In genomic region chr10:72049969-72050781, GRCh38 we compare ENCODE assay signal across 24 cellular contexts. TPM values are rescaled to one million over a fixed set of nuclear protein-coding genes. Genes with fewer than 3 reads are reported as not detected.
DNase-seq lines count a peak whose midpoint lies in the region; ATAC-seq and TF ChIP-seq lines count a peak whose summit lies in the region.
"Had no signal": no experiment of that assay in that cellular context is flagged by ENCODE, and none has a peak within 500 bp of the region (broad histone marks: within the 10 kb centered on the region; RNA-seq: fewer than 3 reads in every experiment).

No MANE protein-coding gene starts in this region.

- no peak for TF ChIP-seq CTCF in upper lobe of left lung (IDR thresholded peaks at IDR 0.05)

- H3K27ac Mint-ChIP-seq in T-helper 17 cell, result peak overlapping the region; percentile 21
- H3K27ac Mint-ChIP-seq: activated naive CD8-positive, alpha-beta T cell treated with anti-CD3 and anti-CD28 coated beads, Interleukin-2, amount 10 ng/mL, durations not matched to agents 7 days and 5 days; activated T-helper 2 cell treated with anti-CD3 and anti-CD28 coated beads, Interferon-gamma antibody, Interleukin-2, Interleukin-4, amounts not matched to agents 10 μg/mL and 5 μg/mL and 100 μg/mL, durations not matched to agents 14 hours and 24 hours and 36 hours; effector memory CD8-positive, alpha-beta T cell had no signal

- H3K27me3 Mint-ChIP-seq in T-helper 17 cell, result no peaks in the 10 kb centered on the region
- H3K27me3 Mint-ChIP-seq: activated naive CD8-positive, alpha-beta T cell treated with anti-CD3 and anti-CD28 coated beads, Interleukin-2, amount 10 ng/mL, durations not matched to agents 7 days and 5 days; effector memory CD8-positive, alpha-beta T cell had no signal

- no peak overlapping the region for H3K4me3 Mint-ChIP-seq in T-helper 17 cell
- H3K4me3 Mint-ChIP-seq: activated naive CD8-positive, alpha-beta T cell treated with anti-CD3 and anti-CD28 coated beads, Interleukin-2, amount 10 ng/mL, durations not matched to agents 7 days and 5 days; effector memory CD8-positive, alpha-beta T cell had no signal

- no peak for TF ChIP-seq RAD21 in Ishikawa (IDR thresholded peaks at IDR 0.05; ENCODE audit: low read depth)

- H3K36me3 ChIP-seq in upper lobe of left lung, result no peaks in the 10 kb centered on the region
- H3K36me3 ChIP-seq: esophagus muscularis mucosa, gastrocnemius medialis, upper lobe of right lung had no signal

- TF ChIP-seq POLR2A in upper lobe of left lung (IDR thresholded peaks at IDR 0.05), result no peak

- H3K27me3 ChIP-seq in upper lobe of left lung, result no peaks in the 10 kb centered on the region
- H3K27me3 ChIP-seq: body of pancreas, esophagus muscularis mucosa, gastrocnemius medialis, upper lobe of right lung had no signal

- H3K36me3 Mint-ChIP-seq in T-helper 17 cell (ENCODE audit: low read depth), result no peaks in the 10 kb centered on the region

- peaks cover 9% of the 10 kb centered on the region for H3K4me1 Mint-ChIP-seq in T-helper 17 cell

- peak; percentile 10 for DNase-seq in NCI-H748 (lab: John Stamatoyannopoulos, UW; ENCODE audit: unreplicated experiment)
- DNase-seq in NCI-H748 treated with DMSO at 0.1 percent for 48 hours (lab: John Stamatoyannopoulos, UW), result no peak
- DNase-seq in T-helper 17 cell, result no peak
- DNase-seq in iris pigment epithelial cell (ENCODE audit: low read depth), result peak; percentile 56
- DNase-seq in stimulated activated CD4-positive, alpha-beta T cell treated with anti-CD3 and anti-CD28 coated beads, Interleukin-4, amount 100 ng/mL, for 1 hour, result no peak
- no peak for DNase-seq in upper lobe of left lung
- DNase-seq: 8988T; activated CD8-positive, alpha-beta memory T cell treated with anti-CD3 and anti-CD28 coated beads, Interleukin-2, amount 50 U/mL, for 4 hours; activated naive CD8-positive, alpha-beta T cell treated with anti-CD3 and anti-CD28 coated beads, Interleukin-2, amount 10 ng/mL, durations not matched to agents 7 days and 5 days; body of pancreas; COR-L47; effector memory CD8-positive, alpha-beta T cell; gastrocnemius medialis; mesenchymal stem cell; NCI-H187; NCI-H226; RPMI8226; stimulated activated CD4-positive, alpha-beta T cell treated with anti-CD3 and anti-CD28 coated beads, Interleukin-4, amount 100 ng/mL, for 4 hours; upper lobe of right lung had no signal

- no peak for ATAC-seq in T-helper 17 cell
- ATAC-seq in HG02973 (IDR thresholded peaks at IDR 0.05; ENCODE audit: unreplicated experiment), result no peak
- no peak for ATAC-seq in upper lobe of left lung (ENCODE audit: low FRiP score in 2 of 2)
- ATAC-seq: body of pancreas; effector memory CD8-positive, alpha-beta T cell; gastrocnemius medialis; upper lobe of right lung had no signal

- peaks cover 0 to 2% (median 0%) of the 10 kb centered on the region in 4 donors for H3K4me1 ChIP-seq in upper lobe of left lung
- H3K4me1 ChIP-seq: body of pancreas, esophagus muscularis mucosa, gastrocnemius medialis, upper lobe of right lung had no signal

- no peaks in the 10 kb centered on the region for H3K9me3 ChIP-seq in T-helper 17 cell (ENCODE audit: control insufficient read depth, low read length, poor library complexity, severe bottlenecking)
- no peaks in the 10 kb centered on the region for H3K9me3 ChIP-seq in upper lobe of left lung
- H3K9me3 ChIP-seq: body of pancreas, esophagus muscularis mucosa, gastrocnemius medialis, upper lobe of right lung had no signal

- no peak overlapping the region for H3K27ac ChIP-seq in upper lobe of left lung
- H3K27ac ChIP-seq: body of pancreas, esophagus muscularis mucosa, gastrocnemius medialis, KMS-11, upper lobe of right lung had no signal

- 87 to 90% methylated on average over 5 of the region's 5 CpGs for WGBS in upper lobe of left lung, 2 donors

- H3K4me3 ChIP-seq in upper lobe of left lung, result no peak overlapping the region
- H3K4me3 ChIP-seq: body of pancreas, esophagus muscularis mucosa, gastrocnemius medialis, upper lobe of right lung had no signal

- TF ChIP-seq EP300 in Ishikawa (IDR thresholded peaks at IDR 0.05; ENCODE audit: borderline replicate concordance) (no peak), upper lobe of left lung (IDR thresholded peaks at IDR 0.05) (no peak)

TF ChIP-seq in Ishikawa, 13 proteins besides CTCF, POLR2A, EP300 and RAD21:
- TF ChIP-seq USF1 (IDR thresholded peaks at IDR 0.05), result peak; percentile 80
- TF ChIP-seq TEAD4 (IDR thresholded peaks at IDR 0.05), result no peak

RNA-seq across cellular contexts. Expression of gene SPOCK2, which starts 38.2 kb away (rescaled TPM):
- 100 to 1,000 TPM; 603 to 772 TPM for total RNA-seq in T-helper 17 cell
- 100 to 1,000 TPM in 5 of 6 donors, 10 to 100 TPM in 1; 62.9 to 532 (median 159) TPM for total RNA-seq in upper lobe of left lung

Comparison
In these comparisons a context has a peak if more than half of its experiments do, and no peak if none do; other contexts are left out.
1. DNase-seq: peak in NCI-H748 (single experiment) and iris pigment epithelial cell (single experiment); none in NCI-H748 treated with DMSO at 0.1 percent for 48 hours (single experiment), T-helper 17 cell (0 of 3), stimulated activated CD4-positive, alpha-beta T cell treated with anti-CD3 and anti-CD28 coated beads, Interleukin-4, amount 100 ng/mL, for 1 hour (single experiment) and upper lobe of left lung (0 of 2).